Comparison of ENCODE assay signal across 10 cellular contexts in genomic region chr15:79218588-79219200, GRCh38.
A peak's percentile ranks its signal among the peaks of the same experiment; 100 is the strongest.
DNase-seq lines count a peak whose midpoint lies in the region; ATAC-seq, FAIRE-seq and TF ChIP-seq lines count a peak whose summit lies in the region.
"Had no signal": no experiment of that assay in that cellular context is flagged by ENCODE, and none has a peak within 500 bp of the region (broad histone marks: within the 10 kb centered on the region; RNA-seq: fewer than 3 reads in every experiment).

No MANE protein-coding gene starts in this region.

- H4K20me1 ChIP-seq in GM12878 (ENCODE audit: control insufficient read depth, insufficient read depth), result no peaks in the 10 kb centered on the region; the same call in 1 of the 2 replicates

- no peak overlapping the region for H2AFZ ChIP-seq in GM12878 (ENCODE audit: control insufficient read depth, low read depth, low read length)
- H2AFZ ChIP-seq in neuronal stem cell (ENCODE audit: low read length), result no peak overlapping the region

- H3K9me3 ChIP-seq in GM12878 (replicated peaks; ENCODE audit: control insufficient read depth, insufficient read depth, low read length) (no peaks in the 10 kb centered on the region; the same call in 2 of the 3 replicates), tibial nerve (peaks cover 0 to 15% (median 3%) of the 10 kb centered on the region in 4 donors), neuronal stem cell (replicated peaks in 1 of 2; ENCODE audit: control insufficient read depth in 2 of 2, insufficient read depth in 1 of 2, low read depth in 1 of 2, low read length in 2 of 2) (peaks cover 0 to 3% of the 10 kb centered on the region in 2 donors)

- TF ChIP-seq RAD21 in GM12878 (IDR thresholded peaks at IDR 0.05; ENCODE audit: insufficient read depth, low read depth, low read length), result no peak

- H3K36me3 Mint-ChIP-seq in stimulated activated effector memory CD8-positive, alpha-beta T cell treated with anti-CD3 and anti-CD28 coated beads, Interleukin-12 subunit alpha, Interleukin-12 subunit beta, amount 100 ng/mL, for 72 hours, result no peaks in the 10 kb centered on the region

- H3K4me2 ChIP-seq in GM12878 (ENCODE audit: control insufficient read depth, insufficient read depth) (no peak overlapping the region), neuronal stem cell (ENCODE audit: insufficient read depth, low read length, poor library complexity, severe bottlenecking) (no peak overlapping the region)

- ATAC-seq in GM12878, result no peak
- ATAC-seq in stimulated activated effector memory CD8-positive, alpha-beta T cell treated with anti-CD3 and anti-CD28 coated beads, Interleukin-12 subunit alpha, Interleukin-12 subunit beta, amount 100 ng/mL, for 72 hours, result no peak

- no peak overlapping the region for H3K4ac ChIP-seq in neuronal stem cell (ENCODE audit: low read length)

- H3K9ac ChIP-seq in GM12878 (ENCODE audit: control insufficient read depth, insufficient read depth, low read length) (no peak overlapping the region), neuronal stem cell (ENCODE audit: low read depth, low read length, poor library complexity) (no peak overlapping the region)

- H3K9me3 Mint-ChIP-seq in stimulated activated effector memory CD8-positive, alpha-beta T cell treated with anti-CD3 and anti-CD28 coated beads, Interleukin-12 subunit alpha, Interleukin-12 subunit beta, amount 100 ng/mL, for 72 hours, result peaks cover 3% of the 10 kb centered on the region

- TF ChIP-seq CTCF in C4-2B (conservative IDR thresholded peaks at IDR 0.05) (peak; percentile 77), GM12878 (IDR thresholded peaks at IDR 0.05 in 2 of 3, conservative IDR thresholded peaks at IDR 0.05 in 1 of 3; ENCODE audit: control insufficient read depth in 2 of 3, extremely low read depth in 1 of 3, insufficient read depth in 1 of 3, low read depth in 3 of 3, low read length in 3 of 3) (peak in 2 of 3 experiments; percentile 9 to 16; a peak in 2 of 6 replicates), tibial nerve (IDR thresholded peaks at IDR 0.05) (no peak)

- SMC1A ChIA-PET in GM12878 (lab: Charles Lee; ENCODE audit: uncharacterized antibody, unreplicated experiment), result no interaction called here

- H3K4me3 Mint-ChIP-seq in stimulated activated effector memory CD8-positive, alpha-beta T cell treated with anti-CD3 and anti-CD28 coated beads, Interleukin-12 subunit alpha, Interleukin-12 subunit beta, amount 100 ng/mL, for 72 hours, result no peak overlapping the region

- no peaks in the 10 kb centered on the region for H3K79me2 ChIP-seq in GM12878 (ENCODE audit: control insufficient read depth, insufficient read depth, low read length)

- H4K91ac ChIP-seq in neuronal stem cell (ENCODE audit: low read depth, low read length, poor library complexity), result no peak overlapping the region

- no peaks in the 10 kb centered on the region for H3K79me1 ChIP-seq in neuronal stem cell (ENCODE audit: low read depth, low read length)

- H3K4me1 ChIP-seq in GM12878 (ENCODE audit: control insufficient read depth, insufficient read depth, low read length) (no peaks in the 10 kb centered on the region), tibial nerve (no peaks in the 10 kb centered on the region), neuronal stem cell (ENCODE audit: control insufficient read depth in 2 of 2, insufficient read depth in 1 of 2, low read depth in 1 of 2, low read length in 2 of 2) (peaks cover 0 to 4% of the 10 kb centered on the region in 2 donors)

- intact Hi-C loops in GM12878 (cut with micrococcal nuclease; ENCODE audit: unreplicated experiment), result no loop called here

- in situ Hi-C loops in GM12878 (cut with MboI), result no loop called here

- H3K27ac ChIP-seq in C4-2B, result no peak overlapping the region
- H3K27ac ChIP-seq in GM12878 (ENCODE audit: control insufficient read depth, insufficient read depth), result no peak overlapping the region
- peak overlapping the region; percentile 33 for H3K27ac ChIP-seq in layer of hippocampus (ENCODE audit: low read depth, low read length)
- no peak overlapping the region for H3K27ac ChIP-seq in tibial nerve
- no peak overlapping the region for H3K27ac ChIP-seq in neuronal stem cell (replicated peaks; ENCODE audit: low read length)

- H2BK15ac ChIP-seq in neuronal stem cell (ENCODE audit: low read length), result no peak overlapping the region

- TF ChIP-seq EP300 in GM12878 (IDR thresholded peaks at IDR 0.05; ENCODE audit: borderline replicate concordance in 1 of 2, control insufficient read depth in 1 of 2, low read depth in 2 of 2, low read length in 2 of 2) (no peak), tibial nerve (IDR thresholded peaks at IDR 0.05) (no peak)

- no peak overlapping the region for H2BK5ac ChIP-seq in neuronal stem cell (ENCODE audit: low read length)

- no peak overlapping the region for H3K14ac ChIP-seq in neuronal stem cell (ENCODE audit: low read length)

- no peak overlapping the region for H3K18ac ChIP-seq in neuronal stem cell (ENCODE audit: low read length)

- H3K36me3 ChIP-seq in GM12878 (ENCODE audit: control insufficient read depth in 2 of 2, insufficient read depth in 2 of 2, low read length in 1 of 2), result no peaks in the 10 kb centered on the region
- H3K36me3 ChIP-seq in tibial nerve, result no peaks in the 10 kb centered on the region
- no peaks in the 10 kb centered on the region for H3K36me3 ChIP-seq in neuronal stem cell (replicated peaks in 1 of 2; ENCODE audit: control insufficient read depth in 2 of 2, insufficient read depth in 2 of 2, low read length in 2 of 2)

- no peak overlapping the region for H3K27ac Mint-ChIP-seq in stimulated activated effector memory CD8-positive, alpha-beta T cell treated with anti-CD3 and anti-CD28 coated beads, Interleukin-12 subunit alpha, Interleukin-12 subunit beta, amount 100 ng/mL, for 72 hours

- BruUV-seq in GM12878 (replicated peaks; lab: Mats Ljungman, UMichigan), result no TSS peak

- RAD21 ChIA-PET in GM12878 (lab: Charles Lee; ENCODE audit: unreplicated experiment), result no interaction called here

- H2BK120ac ChIP-seq in neuronal stem cell (ENCODE audit: low read depth, low read length), result no peak overlapping the region

- H4K8ac ChIP-seq in neuronal stem cell (ENCODE audit: low read depth, low read length), result no peak overlapping the region

- H3K4me3 ChIP-seq in GM12878, result no peak overlapping the region
- no peak overlapping the region for H3K4me3 ChIP-seq in tibial nerve
- no peak overlapping the region for H3K4me3 ChIP-seq in neuronal stem cell (ENCODE audit: low read length in 2 of 2)

- CTCF ChIA-PET in GM12878 (lab: Yijun Ruan, JAX), result interaction anchor here (1.0 kb wide), 1 partner anchor 9 kb away, joined by 4 read pairs; no protein-coding TSS in a partner anchor

- no peak overlapping the region for H3K23ac ChIP-seq in neuronal stem cell (ENCODE audit: low read depth, low read length, poor library complexity)

- TF ChIP-seq POLR2A in GM12878 (IDR thresholded peaks at IDR 0.05; ENCODE audit: low read depth, low read length) (no peak), tibial nerve (IDR thresholded peaks at IDR 0.05) (no peak)

- H3K4me1 Mint-ChIP-seq in stimulated activated effector memory CD8-positive, alpha-beta T cell treated with anti-CD3 and anti-CD28 coated beads, Interleukin-12 subunit alpha, Interleukin-12 subunit beta, amount 100 ng/mL, for 72 hours, result no peaks in the 10 kb centered on the region

- FAIRE-seq in GM12878 (lab: Jason Lieb, UNC), result no peak
- FAIRE-seq in RCC 7860 (lab: Jason Lieb, UNC), result no peak

- 27% methylated on average over 5 of the region's 5 CpGs for WGBS in GM12878 (ENCODE audit: insufficient coverage, insufficient replicate concordance, low lambda C conversion rate, missing lambda C conversion rate)
- WGBS in tibial nerve, 2 donors, result 56% methylated on average over 5 of the region's 5 CpGs
- WGBS in neuronal stem cell (ENCODE audit: extremely low coverage in 2 of 2, insufficient read length in 2 of 2, insufficient replicate concordance in 1 of 2), 2 donors, result no CpG with 5 or more reads among the region's 5 CpGs

- peak; percentile 50 for DNase-seq in HT-29 (ENCODE audit: low spot score)
- no peak for DNase-seq in GM12878 (ENCODE audit: low read depth, low spot score)
- DNase-seq in tibial nerve (ENCODE audit: low spot score in 2 of 2), result no peak
- DNase-seq in RCC 7860 (ENCODE audit: low spot score), result no peak
- no peak for DNase-seq in neuronal stem cell (ENCODE audit: low spot score)
- DNase-seq in stimulated activated effector memory CD8-positive, alpha-beta T cell treated with anti-CD3 and anti-CD28 coated beads, Interleukin-12 subunit alpha, Interleukin-12 subunit beta, amount 100 ng/mL, for 72 hours (ENCODE audit: low spot score in 2 of 2), result no peak
- DNase-seq: left cardiac atrium, NCI-H1105 had no signal

- H3K27me3 ChIP-seq in GM12878 (replicated peaks in 1 of 2; ENCODE audit: control insufficient read depth in 2 of 2, insufficient read depth in 2 of 2, low read length in 1 of 2) (peaks cover 0 to 9% of the 10 kb centered on the region in 2 experiments; a peak in 3 of 4 replicates), layer of hippocampus (ENCODE audit: control insufficient read depth, insufficient read depth, low read length) (no peaks in the 10 kb centered on the region), tibial nerve (peaks cover 0 to 7% of the 10 kb centered on the region in 2 donors), neuronal stem cell (ENCODE audit: control insufficient read depth in 3 of 3, insufficient read depth in 3 of 3, low read depth in 1 of 3, low read length in 3 of 3) (peaks cover 0 to 13% (median 0%) of the 10 kb centered on the region in 3 experiments)

- POLR2A ChIA-PET in GM12878 (lab: Charles Lee), result no interaction called here

- no peak overlapping the region for H2BK12ac ChIP-seq in neuronal stem cell (ENCODE audit: low read length)

- no peak overlapping the region for H2AK5ac ChIP-seq in neuronal stem cell (ENCODE audit: low read depth, low read length)

TF ChIP-seq in GM12878, 131 proteins besides CTCF, POLR2A, EP300 and RAD21 (continues in another document):
- TF ChIP-seq FOS (IDR thresholded peaks at IDR 0.05; ENCODE audit: borderline replicate concordance, extremely low read depth, insufficient read length) (no peak), SREBF2 (IDR thresholded peaks at IDR 0.05; ENCODE audit: low read length) (no peak), KLF5 (IDR thresholded peaks at IDR 0.05; ENCODE audit: partially characterized antibody) (no peak)
- TF ChIP-seq, protein P1, sequence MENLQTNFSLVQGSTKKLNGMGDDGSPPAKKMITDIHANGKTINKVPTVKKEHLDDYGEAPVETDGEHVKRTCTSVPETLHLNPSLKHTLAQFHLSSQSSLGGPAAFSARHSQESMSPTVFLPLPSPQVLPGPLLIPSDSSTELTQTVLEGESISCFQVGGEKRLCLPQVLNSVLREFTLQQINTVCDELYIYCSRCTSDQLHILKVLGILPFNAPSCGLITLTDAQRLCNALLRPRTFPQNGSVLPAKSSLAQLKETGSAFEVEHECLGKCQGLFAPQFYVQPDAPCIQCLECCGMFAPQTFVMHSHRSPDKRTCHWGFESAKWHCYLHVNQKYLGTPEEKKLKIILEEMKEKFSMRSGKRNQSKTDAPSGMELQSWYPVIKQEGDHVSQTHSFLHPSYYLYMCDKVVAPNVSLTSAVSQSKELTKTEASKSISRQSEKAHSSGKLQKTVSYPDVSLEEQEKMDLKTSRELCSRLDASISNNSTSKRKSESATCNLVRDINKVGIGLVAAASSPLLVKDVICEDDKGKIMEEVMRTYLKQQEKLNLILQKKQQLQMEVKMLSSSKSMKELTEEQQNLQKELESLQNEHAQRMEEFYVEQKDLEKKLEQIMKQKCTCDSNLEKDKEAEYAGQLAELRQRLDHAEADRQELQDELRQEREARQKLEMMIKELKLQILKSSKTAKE (IDR thresholded peaks at IDR 0.05; ENCODE audit: low read depth, poor library complexity, severe bottlenecking), result no peak

Comparison
In these comparisons a context has a peak if more than half of its experiments do, and no peak if none do; other contexts are left out.
1. CTCF ChIP-seq: peak in C4-2B (single experiment) and GM12878 (2 of 3); none in tibial nerve (0 of 5).